ENCODE assay signal across 9 cellular contexts in the genomic region with DNA sequence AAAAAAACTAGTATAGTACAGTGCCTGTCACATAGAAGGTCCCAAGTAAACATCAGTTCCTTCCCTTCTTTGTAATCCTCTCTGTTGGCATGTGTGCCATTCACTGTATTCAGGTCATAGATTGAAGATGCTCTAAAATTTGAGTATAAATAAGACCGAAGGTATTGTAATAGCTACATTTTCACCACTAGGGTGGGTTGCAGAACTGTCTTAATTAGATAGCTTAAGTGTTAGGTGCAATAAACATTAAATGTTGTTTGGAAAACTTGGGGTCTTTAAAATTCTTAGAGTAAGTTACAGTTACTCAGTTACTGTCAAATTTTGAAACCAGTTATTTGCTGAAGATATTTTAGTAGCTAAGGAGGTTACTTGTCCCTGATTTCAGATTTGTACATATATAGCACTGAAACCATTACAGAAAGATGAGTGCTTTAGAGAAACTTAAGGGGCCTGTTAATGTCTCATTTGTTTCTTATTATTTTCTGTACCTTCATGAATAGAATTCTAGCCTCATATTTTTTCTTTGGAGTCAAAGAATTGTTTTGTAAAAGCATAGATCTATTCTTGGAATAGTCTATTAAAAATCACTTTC. TPM values are rescaled to one million over a fixed set of nuclear protein-coding genes. Genes with fewer than 3 reads are reported as not detected.
DNase-seq lines count a peak whose midpoint lies in the region; ATAC-seq, FAIRE-seq and TF ChIP-seq lines count a peak whose summit lies in the region.
"Had no signal": no experiment of that assay in that cellular context is flagged by ENCODE, and none has a peak within 500 bp of the region (broad histone marks: within the 10 kb centered on the region; RNA-seq: fewer than 3 reads in every experiment).

No MANE protein-coding gene starts in this region.

- H3K9me3 Mint-ChIP-seq in activated CD4-positive, alpha-beta T cell treated with anti-CD3 and anti-CD28 coated beads for 36 hours (ENCODE audit: low read depth): peaks cover 5% of the 10 kb centered on the region

- no peaks in the 10 kb centered on the region for H3K4me1 Mint-ChIP-seq in activated CD4-positive, alpha-beta T cell treated with anti-CD3 and anti-CD28 coated beads for 36 hours

- TF ChIP-seq CTCF in coronary artery (IDR thresholded peaks at IDR 0.05) (peak; percentile 25), pancreas (IDR thresholded peaks at IDR 0.05) (peak in 3 of 4 donors; percentile 14 to 27 (median 17))

- H3K36me3 ChIP-seq in pancreas: peaks cover 0 to 76% (median 21%) of the 10 kb centered on the region in 3 donors

- FAIRE-seq in pancreas (lab: Jason Lieb, UNC): no peak

- H3K4me3 Mint-ChIP-seq in activated CD4-positive, alpha-beta T cell treated with anti-CD3 and anti-CD28 coated beads for 36 hours: no peak overlapping the region
- H3K4me3 Mint-ChIP-seq: activated T-cell treated with anti-CD3 and anti-CD28 coated beads, Interleukin-2, amount 50 U/mL, for 4 hours had no signal

- H3K9me3 ChIP-seq in pancreas: no peaks in the 10 kb centered on the region

- no peaks in the 10 kb centered on the region for H3K27me3 ChIP-seq in pancreas

- DNase-seq in activated CD4-positive, alpha-beta T cell treated with anti-CD3 and anti-CD28 coated beads for 36 hours: no peak
- no peak for DNase-seq in activated CD4-positive, alpha-beta T cell treated with anti-CD3 and anti-CD28 coated beads, Interleukin-2, amount 50 U/mL, for 1 hour
- DNase-seq in NCI-H345 (lab: John Stamatoyannopoulos, UW) (peak; percentile 1), coronary artery (ENCODE audit: low spot score) (no peak), pancreas (no peak)
- no peak for DNase-seq in NK-92 treated with Interleukin-12 subunit alpha and Interleukin-12 subunit beta, amount 100 ng/mL, for 24 hours (lab: John Stamatoyannopoulos, UW)
- DNase-seq: activated T-cell treated with anti-CD3 and anti-CD28 coated beads, Interleukin-2, amount 50 U/mL, for 4 hours had no signal

- no peak overlapping the region for H3K27ac ChIP-seq in coronary artery
- H3K27ac ChIP-seq in pancreas: no peak overlapping the region

- 48 to 52% methylated on average over 1 of the region's 1 CpG for WGBS in pancreas, 2 donors

- CTCF ChIA-PET in activated CD4-positive, alpha-beta T cell treated with anti-CD3 and anti-CD28 coated beads for 36 hours (lab: Charles Lee): interaction anchor here (0.6 to 1.6 kb wide), 13 partner anchors 9 to 171 kb away, joined by 3 to 8 read pairs (median 5); no protein-coding TSS in a partner anchor

- no peaks in the 10 kb centered on the region for H3K27me3 Mint-ChIP-seq in activated CD4-positive, alpha-beta T cell treated with anti-CD3 and anti-CD28 coated beads for 36 hours

- H3K4me1 ChIP-seq in pancreas: no peaks in the 10 kb centered on the region

- H3K27ac Mint-ChIP-seq in activated CD4-positive, alpha-beta T cell treated with anti-CD3 and anti-CD28 coated beads for 36 hours: no peak overlapping the region

- peaks cover 21% of the 10 kb centered on the region for H3K36me3 Mint-ChIP-seq in activated CD4-positive, alpha-beta T cell treated with anti-CD3 and anti-CD28 coated beads for 36 hours (ENCODE audit: low read depth)

- H3K4me3 ChIP-seq in coronary artery (no peak overlapping the region), pancreas (no peak overlapping the region)

- intact Hi-C loops in activated CD4-positive, alpha-beta T cell treated with anti-CD3 and anti-CD28 coated beads for 36 hours (cut with DNase I, micrococcal nuclease): loop anchor here (1.0 to 10.0 kb wide), 2 partner anchors 94 to 536 kb away; no protein-coding TSS in a partner anchor
- intact Hi-C loops in pancreas (cut with DNase I): no loop called here

- ATAC-seq in activated CD4-positive, alpha-beta T cell treated with anti-CD3 and anti-CD28 coated beads for 36 hours: peak; percentile 70
- ATAC-seq in pancreas: peak in 2 of 4 donors; percentile 49 to 61
- no peak for ATAC-seq in HG02840 (IDR thresholded peaks at IDR 0.05; ENCODE audit: low FRiP score, unreplicated experiment)
- no peak for ATAC-seq in GM18520 (IDR thresholded peaks at IDR 0.05; ENCODE audit: unreplicated experiment)

- POLR2A ChIA-PET in activated CD4-positive, alpha-beta T cell treated with anti-CD3 and anti-CD28 coated beads for 36 hours (lab: Charles Lee): no interaction called here

RNA-seq across cellular contexts. Expression of gene PER3, which starts 24.3 kb away (rescaled TPM):
- 1 to 10 TPM; 2.3 to 2.5 TPM for total RNA-seq in activated CD4-positive, alpha-beta T cell treated with anti-CD3 and anti-CD28 coated beads for 36 hours
- 10 to 100 TPM in 3 of 6 donors, 1 to 10 TPM in 3; 4.6 to 13.9 (median 9.6) TPM for total RNA-seq in pancreas
- polyA plus RNA-seq in pancreas: 10 to 100 TPM in 1 of 2 donors, 1 to 10 TPM in 1; 6.4 to 11.8 TPM

RNA-seq across cellular contexts. Expression of gene VAMP3, which starts 37.3 kb away (rescaled TPM):
- 10 to 100 TPM; 16.8 to 17.4 TPM for total RNA-seq in activated CD4-positive, alpha-beta T cell treated with anti-CD3 and anti-CD28 coated beads for 36 hours
- total RNA-seq in pancreas: 10 to 100 TPM; 11.7 to 39.1 (median 22.0) TPM
- 10 to 100 TPM; 15.1 to 33.6 TPM for polyA plus RNA-seq in pancreas

RNA-seq across cellular contexts. Expression of gene UTS2, which starts 44.5 kb away (rescaled TPM):
- not detected for total RNA-seq in activated CD4-positive, alpha-beta T cell treated with anti-CD3 and anti-CD28 coated beads for 36 hours
- total RNA-seq in pancreas: not detected
- under 1 TPM in 1 of 2 donors, not detected in 1; 0.09 TPM for polyA plus RNA-seq in pancreas

Comparison
In these comparisons a context has a peak if more than half of its experiments do, and no peak if none do; other contexts are left out.
1. intact Hi-C loops: an anchor here in activated CD4-positive, alpha-beta T cell treated with anti-CD3 and anti-CD28 coated beads for 36 hours (1.0 to 10.0 kb wide); none called in pancreas.